ENCODE assay signal across 17 cellular contexts in genomic region chr12:27560126-27560525, GRCh38. TPM values are rescaled to one million over a fixed set of nuclear protein-coding genes. Genes with fewer than 3 reads are reported as not detected.
A peak's percentile ranks its signal among the peaks of the same experiment; 100 is the strongest.
DNase-seq lines count a peak whose midpoint lies in the region; ATAC-seq and TF ChIP-seq lines count a peak whose summit lies in the region.
"Had no signal": no experiment of that assay in that cellular context is flagged by ENCODE, and none has a peak within 500 bp of the region (broad histone marks: within the 10 kb centered on the region; RNA-seq: fewer than 3 reads in every experiment).

No MANE protein-coding gene starts in this region.

- H3K18ac ChIP-seq in mesenchymal stem cell (ENCODE audit: low read depth in 1 of 2, low read length in 2 of 2) = no peak overlapping the region

- no peaks in the 10 kb centered on the region for H3K36me3 ChIP-seq in heart right ventricle
- no peaks in the 10 kb centered on the region for H3K36me3 ChIP-seq in mammary epithelial cell (ENCODE audit: insufficient read depth, low read length)
- H3K36me3 ChIP-seq in mesenchymal stem cell (ENCODE audit: control insufficient read depth in 1 of 2, insufficient read depth in 2 of 2, low read depth in 1 of 2, low read length in 2 of 2) = peaks cover 0 to 4% of the 10 kb centered on the region in 2 experiments
- no peaks in the 10 kb centered on the region for H3K36me3 ChIP-seq in right lobe of liver

- H3K14ac ChIP-seq in mesenchymal stem cell (ENCODE audit: low read length in 2 of 2) = no peak overlapping the region

- BruUV-seq in mammary epithelial cell (replicated peaks; lab: Mats Ljungman, UMichigan) = no TSS peak

- H3K79me2 ChIP-seq in mammary epithelial cell (ENCODE audit: insufficient read depth, low read length) = peaks cover 97% of the 10 kb centered on the region

- peak overlapping the region; percentile 35 for H3K9ac ChIP-seq in mammary epithelial cell (ENCODE audit: insufficient read depth, low read length)
- H3K9ac ChIP-seq in mesenchymal stem cell (ENCODE audit: low read length) = peak overlapping the region; percentile 85

- dilution Hi-C loops in mammary epithelial cell (cut with HindIII; ENCODE audit: low sequenced_read_pairs) = no loop called here

- H3K79me1 ChIP-seq in mesenchymal stem cell (replicated peaks; ENCODE audit: low read length, poor library complexity, severe bottlenecking) = peaks cover 15% of the 10 kb centered on the region

- no peak overlapping the region for H2BK5ac ChIP-seq in mesenchymal stem cell (ENCODE audit: low read depth, low read length, poor library complexity, severe bottlenecking)

- H2BK15ac ChIP-seq in mesenchymal stem cell (ENCODE audit: low read depth, poor library complexity, severe bottlenecking) = no peak overlapping the region

- H3K4ac ChIP-seq in mesenchymal stem cell (ENCODE audit: low read depth in 1 of 2, low read length in 2 of 2) = no peak overlapping the region

- TF ChIP-seq CTCF in heart right ventricle (IDR thresholded peaks at IDR 0.05) (no peak), mammary epithelial cell (conservative IDR thresholded peaks at IDR 0.05 in 1 of 2, IDR thresholded peaks at IDR 0.05 in 1 of 2; ENCODE audit: extremely low read depth in 1 of 2, insufficient read depth in 1 of 2, low read depth in 1 of 2, low read length in 2 of 2) (no peak), right lobe of liver (IDR thresholded peaks at IDR 0.05) (no peak)

- WGBS in heart right ventricle, 2 donors = 67 to 69% methylated on average over 2 of the region's 2 CpGs
- WGBS in mammary epithelial cell (ENCODE audit: low coverage, missing lambda C conversion rate) = 6% methylated on average over 2 of the region's 2 CpGs
- 97% methylated on average over 2 of the region's 2 CpGs for WGBS in mesenchymal stem cell
- 87% methylated on average over 2 of the region's 2 CpGs for WGBS in right lobe of liver (ENCODE audit: insufficient coverage, low coverage, low lambda C conversion rate, missing lambda C conversion rate)

- H4K8ac ChIP-seq in mesenchymal stem cell (ENCODE audit: low read length) = no peak overlapping the region

- H2BK120ac ChIP-seq in mesenchymal stem cell (ENCODE audit: low read depth, low read length) = no peak overlapping the region

- no peaks in the 10 kb centered on the region for H4K20me1 ChIP-seq in mammary epithelial cell (ENCODE audit: insufficient read depth, low read length)

- H3K23ac ChIP-seq in mesenchymal stem cell (ENCODE audit: low read length in 2 of 2) = no peak overlapping the region

- H2AFZ ChIP-seq in mammary epithelial cell (ENCODE audit: low read depth, low read length) = no peak overlapping the region
- H2AFZ ChIP-seq in mesenchymal stem cell (ENCODE audit: low read depth, low read length) = no peak overlapping the region

- H3K4me3 ChIP-seq in heart right ventricle = no peak overlapping the region
- no peak overlapping the region for H3K4me3 ChIP-seq in mammary epithelial cell (replicated peaks in 1 of 3; ENCODE audit: insufficient read depth in 1 of 3, low read depth in 2 of 3, low read length in 3 of 3)
- H3K4me3 ChIP-seq in mesenchymal stem cell (ENCODE audit: insufficient read depth in 1 of 2, low read depth in 1 of 2, low read length in 2 of 2) = no peak overlapping the region
- H3K4me3 ChIP-seq in right lobe of liver = no peak overlapping the region

- DNase-seq in heart right ventricle (no peak), cardiac septum (ENCODE audit: low spot score) (no peak), mammary epithelial cell (no peak), mesenchymal stem cell (no peak), NCI-H1694 (lab: John Stamatoyannopoulos, UW) (no peak), right lobe of liver (no peak)
- DNase-seq in stimulated activated CD4-positive, alpha-beta T cell treated with anti-CD3 and anti-CD28 coated beads, Interleukin-4, amount 100 ng/mL, for 4 hours = no peak
- no peak for DNase-seq in stimulated activated CD4-positive, alpha-beta T cell treated with anti-CD3 and anti-CD28 coated beads, Interleukin-2, amount 100 ng/mL, for 24 hours
- DNase-seq: C1 segment of cervical spinal cord, DMS 273 treated with DMSO at 0.1 percent for 48 hours, EL, H9, Kasumi-1, NCI-H1417, NCI-H2029, NCI-H2171 treated with DMSO at 0.1 percent for 48 hours had no signal

- H3K9me3 ChIP-seq in heart right ventricle (no peaks in the 10 kb centered on the region), mammary epithelial cell (replicated peaks; ENCODE audit: insufficient read depth, low read length) (no peaks in the 10 kb centered on the region), mesenchymal stem cell (ENCODE audit: control insufficient read depth, low read length) (no peaks in the 10 kb centered on the region), right lobe of liver (no peaks in the 10 kb centered on the region)

- intact Hi-C loops in heart right ventricle (cut with DNase I) (loop anchor here in 1 of 10 donors (5.0 kb wide), 1 partner anchor 33 kb away; no protein-coding TSS in a partner anchor), cardiac septum (cut with DNase I) (no loop called here), mammary epithelial cell (cut with micrococcal nuclease) (no loop called here), right lobe of liver (cut with DNase I) (no loop called here)

- CTCF ChIA-PET in mammary epithelial cell (lab: Charles Lee; ENCODE audit: low non-redundant PET) = no interaction called here

- in situ Hi-C loops in mammary epithelial cell (cut with MboI; ENCODE audit: low sequenced_read_pairs in 2 of 2) = no loop called here

- H3K4me2 ChIP-seq in mammary epithelial cell (ENCODE audit: insufficient read depth, low read depth, low read length) (peak overlapping the region; percentile 16), mesenchymal stem cell (ENCODE audit: low read length, poor library complexity, severe bottlenecking) (no peak overlapping the region)

- no peak overlapping the region for H2AK5ac ChIP-seq in mesenchymal stem cell (ENCODE audit: low read length, severe bottlenecking)

- no peak overlapping the region for H4K91ac ChIP-seq in mesenchymal stem cell (ENCODE audit: low read length)

- H3K27ac ChIP-seq in heart right ventricle (peak overlapping the region in 6 of 10 donors; percentile 32 to 69 (median 54)), mammary epithelial cell (ENCODE audit: insufficient read depth, low read depth, low read length) (peak overlapping the region; percentile 36), mesenchymal stem cell (ENCODE audit: low read length, poor library complexity, severe bottlenecking) (no peak overlapping the region), right lobe of liver (no peak overlapping the region)
- H3K27ac ChIP-seq: 22Rv1 had no signal

- peaks cover 17 to 87% (median 77%) of the 10 kb centered on the region in 9 donors for H3K4me1 ChIP-seq in heart right ventricle
- H3K4me1 ChIP-seq in mammary epithelial cell (ENCODE audit: insufficient read depth, low read length) = peaks cover 47% of the 10 kb centered on the region
- peaks cover 9% of the 10 kb centered on the region for H3K4me1 ChIP-seq in mesenchymal stem cell (ENCODE audit: control insufficient read depth, insufficient read depth, low read depth, low read length)
- H3K4me1 ChIP-seq in right lobe of liver = peaks cover 0 to 11% (median 4%) of the 10 kb centered on the region in 4 donors

- no peak overlapping the region for H2BK12ac ChIP-seq in mesenchymal stem cell (ENCODE audit: low read length in 2 of 2)

- no peak for TF ChIP-seq POLR2A in right lobe of liver (IDR thresholded peaks at IDR 0.05)

- H3K27me3 ChIP-seq in heart right ventricle (no peaks in the 10 kb centered on the region), mammary epithelial cell (ENCODE audit: insufficient read depth, low read length) (no peaks in the 10 kb centered on the region), mesenchymal stem cell (ENCODE audit: control insufficient read depth in 1 of 2, insufficient read depth in 1 of 2, low read length in 2 of 2) (no peaks in the 10 kb centered on the region), right lobe of liver (no peaks in the 10 kb centered on the region)

- ATAC-seq in heart right ventricle (no peak), right lobe of liver (no peak)

RNA-seq across cellular contexts. Expression of gene PPFIBP1, which starts 36.1 kb away (rescaled TPM):
- total RNA-seq in heart right ventricle (100 to 1,000 TPM; 233 to 450 (median 325) TPM), cardiac septum (219 TPM), mammary epithelial cell (100 to 1,000 TPM; 114 to 136 TPM), right lobe of liver (10 to 100 TPM; 24.1 to 53.9 (median 35.8) TPM)
- polyA plus RNA-seq in heart right ventricle (10 to 100 TPM; 22.9 to 64.7 TPM), mammary epithelial cell (41.2 TPM)
- 266 TPM for polyA minus RNA-seq in mammary epithelial cell
- 47.8 TPM for polyA plus RNA-seq in mesenchymal stem cell (2013, experiment 1 of 2)
- polyA plus RNA-seq in mesenchymal stem cell (2013, experiment 2 of 2) = 46.7 TPM

Comparison
In these comparisons a context has a peak if more than half of its experiments do, and no peak if none do; other contexts are left out.
1. H3K27ac ChIP-seq: peak in heart right ventricle (6 of 10) and mammary epithelial cell (single experiment); none in mesenchymal stem cell (single experiment) and right lobe of liver (0 of 3).